ENCODE assay signal across 10 cellular contexts in the genomic region with DNA sequence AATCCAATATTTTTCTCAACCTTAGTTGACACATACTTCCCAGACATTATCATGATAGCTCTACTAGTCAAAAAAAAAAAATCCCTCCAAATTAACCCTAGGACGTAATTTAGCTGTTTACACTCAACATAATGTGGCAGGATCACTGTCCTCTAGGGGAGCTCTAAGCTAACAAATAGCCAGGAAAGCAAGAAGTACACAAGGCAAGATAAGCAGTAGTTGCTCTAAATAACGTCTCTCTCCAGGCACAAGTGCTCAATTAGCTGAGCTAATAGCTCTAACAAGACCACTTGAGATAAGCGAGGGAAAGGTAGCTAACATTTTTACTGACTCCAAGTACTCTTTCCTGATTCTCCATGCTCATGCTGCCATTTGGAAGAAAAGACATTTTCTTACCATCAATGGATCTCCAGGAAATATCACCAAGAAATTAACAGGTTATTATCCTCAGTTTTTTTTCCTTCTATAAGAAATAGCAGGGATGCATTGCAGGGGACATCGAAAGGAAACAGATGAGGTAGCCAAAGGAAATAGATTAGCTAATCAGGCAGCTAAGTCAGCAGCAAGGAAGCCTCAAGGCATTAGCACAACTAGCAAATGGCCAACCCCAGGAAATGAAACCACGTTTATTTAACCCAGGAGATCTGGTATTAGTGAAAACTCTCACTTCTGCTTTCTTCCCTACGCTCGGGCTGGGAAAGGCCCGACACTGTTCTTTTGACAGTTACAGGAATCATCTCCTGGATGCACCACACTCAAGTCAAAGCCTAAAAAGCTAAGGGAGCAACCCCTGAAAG.
DNase-seq lines count a peak whose midpoint lies in the region; ATAC-seq, FAIRE-seq and TF ChIP-seq lines count a peak whose summit lies in the region.
"Had no signal": no experiment of that assay in that cellular context is flagged by ENCODE, and none has a peak within 500 bp of the region (broad histone marks: within the 10 kb centered on the region; RNA-seq: fewer than 3 reads in every experiment).

No MANE protein-coding gene starts in this region.

- CTCF ChIA-PET in endothelial cell of umbilical vein (lab: Charles Lee): interaction anchor here (0.7 to 4.4 kb wide), 9 partner anchors 32 to 360 kb away, joined by 3 to 36 read pairs (median 4); no protein-coding TSS in a partner anchor

- no peaks in the 10 kb centered on the region for H3K79me2 ChIP-seq in endothelial cell of umbilical vein (ENCODE audit: control insufficient read depth, insufficient read depth, low read length)

- no peak overlapping the region for H3K4me3 ChIP-seq in BLaER1
- peak overlapping the region in 1 of 3 experiments; percentile 30 for H3K4me3 ChIP-seq in endothelial cell of umbilical vein (replicated peaks in 1 of 3; ENCODE audit: insufficient read depth in 1 of 3, low read depth in 1 of 3, low read length in 3 of 3)
- H3K4me3 ChIP-seq: colonic mucosa, skin epidermis had no signal

- H3K9ac ChIP-seq in BLaER1: no peak overlapping the region
- peak overlapping the region; percentile 1 for H3K9ac ChIP-seq in endothelial cell of umbilical vein (replicated peaks; ENCODE audit: extremely low read depth, insufficient read depth, low read length)

- H3K9me3 ChIP-seq in BLaER1: no peaks in the 10 kb centered on the region
- no peaks in the 10 kb centered on the region for H3K9me3 ChIP-seq in endothelial cell of umbilical vein (replicated peaks; ENCODE audit: control insufficient read depth, insufficient read depth, low read length)
- H3K9me3 ChIP-seq: colonic mucosa had no signal

- TF ChIP-seq CTCF in endothelial cell of umbilical vein (IDR thresholded peaks at IDR 0.05; ENCODE audit: extremely low read depth in 1 of 2, insufficient read depth in 1 of 2, low read depth in 1 of 2, low read length in 2 of 2): peak; percentile 55 to 56

- H3K27me3 ChIP-seq in BLaER1 (no peaks in the 10 kb centered on the region), endothelial cell of umbilical vein (ENCODE audit: control insufficient read depth in 2 of 2, insufficient read depth in 2 of 2, low read length in 2 of 2) (no peaks in the 10 kb centered on the region)
- H3K27me3 ChIP-seq: colonic mucosa had no signal

- intact Hi-C loops in endothelial cell of umbilical vein (cut with micrococcal nuclease): loop anchor here (1.0 kb wide), 2 partner anchors 62 to 270 kb away; no protein-coding TSS in a partner anchor

- TF ChIP-seq POLR2A in endothelial cell of umbilical vein (IDR thresholded peaks at IDR 0.05; ENCODE audit: low read depth, low read length): peak; percentile 43

- peak overlapping the region; percentile 62 for H3K4me2 ChIP-seq in BLaER1
- peak overlapping the region; percentile 54 for H3K4me2 ChIP-seq in endothelial cell of umbilical vein (ENCODE audit: insufficient read depth, low read length)

- no peaks in the 10 kb centered on the region for H3K9me1 ChIP-seq in endothelial cell of umbilical vein (replicated peaks; ENCODE audit: control insufficient read depth, extremely low read depth, insufficient read depth, low read length)

- H3K27ac ChIP-seq in BLaER1 (no peak overlapping the region), endothelial cell of umbilical vein (ENCODE audit: insufficient read depth, low read depth, low read length) (peak overlapping the region; percentile 68)
- H3K27ac ChIP-seq: colonic mucosa, skin epidermis had no signal

- H4K20me1 ChIP-seq in BLaER1: no peaks in the 10 kb centered on the region
- no peaks in the 10 kb centered on the region for H4K20me1 ChIP-seq in endothelial cell of umbilical vein (replicated peaks; ENCODE audit: control insufficient read depth, extremely low read depth, insufficient read depth, low read length)

- no peaks in the 10 kb centered on the region for H3K36me3 ChIP-seq in BLaER1
- H3K36me3 ChIP-seq in endothelial cell of umbilical vein (ENCODE audit: control insufficient read depth in 2 of 2, extremely low read depth in 1 of 2, insufficient read depth in 2 of 2, low read length in 2 of 2): no peaks in the 10 kb centered on the region
- H3K36me3 ChIP-seq: colonic mucosa had no signal

- no TSS peak for BruUV-seq in endothelial cell of umbilical vein (replicated peaks; lab: Mats Ljungman, UMichigan)

- H3K4me1 ChIP-seq in BLaER1 (peaks cover 13% of the 10 kb centered on the region), endothelial cell of umbilical vein (ENCODE audit: control insufficient read depth, extremely low read depth, insufficient read depth, low read length) (peaks cover 36% of the 10 kb centered on the region)
- H3K4me1 ChIP-seq: colonic mucosa had no signal

- dilution Hi-C loops in endothelial cell of umbilical vein (cut with MboI; ENCODE audit: extremely low pct_ligation_motif_present, low sequenced_read_pairs): no loop called here

- peak; percentile 74 for FAIRE-seq in endothelial cell of umbilical vein (lab: Jason Lieb, UNC)

- POLR2A ChIA-PET in endothelial cell of umbilical vein (lab: Charles Lee): interaction anchor here (0.8 kb wide), 1 partner anchor 26 kb away, joined by 3 read pairs; no protein-coding TSS in a partner anchor

- ATAC-seq in GM19023 (IDR thresholded peaks at IDR 0.05; ENCODE audit: unreplicated experiment): peak; percentile 49

- DNase-seq in NCI-H2029 (lab: John Stamatoyannopoulos, UW) (peak; percentile 3), endothelial cell of umbilical vein (ENCODE audit: low read depth, low spot score) (peak; percentile 86), AG20443 (ENCODE audit: low spot score) (no peak), NOMO-1 treated with dmso at 0.1 percent for 144 hours (lab: John Stamatoyannopoulos, UW; ENCODE audit: unreplicated experiment) (no peak), mucosa of gallbladder (ENCODE audit: low spot score) (no peak), AG08396 (ENCODE audit: low spot score) (no peak)
- DNase-seq: colonic mucosa had no signal

- H2AFZ ChIP-seq in endothelial cell of umbilical vein (ENCODE audit: low read depth, low read length): peak overlapping the region; percentile 82

TF ChIP-seq in endothelial cell of umbilical vein, 7 proteins besides CTCF, POLR2A, EP300 and RAD21:
- no peak for TF ChIP-seq MYC (IDR thresholded peaks at IDR 0.05; ENCODE audit: low read depth, low read length)
- peak; percentile 83 for TF ChIP-seq GATA2 (IDR thresholded peaks at IDR 0.05; ENCODE audit: insufficient read depth, insufficient read length, low read depth, low read length)
- TF ChIP-seq POLR2AphosphoS5 (IDR thresholded peaks at IDR 0.05; ENCODE audit: insufficient read depth, low read depth, low read length): peak; percentile 74
- TF ChIP-seq FOS (IDR thresholded peaks at IDR 0.05; ENCODE audit: borderline replicate concordance, insufficient read depth, low read length): peak; percentile 12

Comparison
In these comparisons a context has a peak if more than half of its experiments do, and no peak if none do; other contexts are left out.
1. DNase-seq: peak in NCI-H2029 (single experiment) and endothelial cell of umbilical vein (single experiment); none in AG20443 (single experiment), NOMO-1 treated with dmso at 0.1 percent for 144 hours (single experiment), mucosa of gallbladder (single experiment) and AG08396 (single experiment).